1 cellular context compared by ENCODE assay signal in the genomic region with DNA sequence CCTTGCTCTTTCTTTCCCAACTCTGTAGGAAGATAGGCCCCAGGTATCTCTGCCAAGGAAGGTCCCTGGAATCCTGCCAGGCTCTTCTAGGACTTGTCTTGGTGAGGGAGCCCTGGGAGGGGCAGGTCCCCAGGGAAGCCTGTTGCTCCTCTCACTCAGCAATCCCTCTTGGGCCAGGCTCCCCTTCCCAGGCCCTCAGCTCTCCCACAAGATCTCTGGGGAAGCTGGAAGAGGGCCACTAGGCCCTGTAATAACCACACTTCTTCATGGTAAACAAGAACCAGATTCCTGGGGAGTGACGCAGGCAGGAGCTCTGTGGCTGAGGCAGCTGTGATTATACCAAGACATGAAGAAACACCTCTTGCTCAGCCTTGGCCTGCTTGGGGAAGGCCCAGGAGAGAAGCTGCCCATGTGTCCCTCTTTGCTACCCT.
TF ChIP-seq lines count a peak whose summit lies in the region.

No MANE protein-coding gene starts in this region.

TF ChIP-seq in A549, 52 proteins besides CTCF, POLR2A, EP300 and RAD21 (continued from another document):
- no peak for TF ChIP-seq FOSL2 (IDR thresholded peaks at IDR 0.05)
- peak; percentile 62 for TF ChIP-seq FOSL2 (CRISPR knock-in tag; IDR thresholded peaks at IDR 0.05)
- TF ChIP-seq KDM5A (IDR thresholded peaks at IDR 0.05) = no peak
- TF ChIP-seq HOXA7 (CRISPR knock-in tag; IDR thresholded peaks at IDR 0.05) = no peak
- TF ChIP-seq CEBPB (IDR thresholded peaks at IDR 0.05) = 0 out of 4 replicates have a peak, but pooled peaks of 1 of the 2 experiments have one; percentile 17
